23 cellular contexts compared by ENCODE assay signal in the genomic region with DNA sequence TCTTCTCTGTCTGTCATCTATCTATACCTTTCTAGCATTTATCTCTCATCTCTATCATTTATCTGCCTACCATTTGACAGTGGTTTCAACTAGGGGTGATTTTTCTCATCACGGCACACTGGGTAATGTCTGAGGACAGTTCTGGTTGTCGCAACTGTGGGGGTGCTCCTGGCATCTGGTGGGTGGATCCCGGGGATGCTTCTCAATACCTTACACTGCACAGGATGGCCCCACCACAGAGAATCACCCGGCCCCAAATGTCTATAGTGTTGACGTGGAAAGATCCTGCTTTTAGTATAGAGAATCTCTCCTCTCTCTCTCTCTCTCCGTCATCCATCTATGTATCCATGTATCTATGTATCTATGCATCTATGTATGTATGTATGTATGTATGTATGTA. TPM values are rescaled to one million over a fixed set of nuclear protein-coding genes. Genes with fewer than 3 reads are reported as not detected.
DNase-seq lines count a peak whose midpoint lies in the region; ATAC-seq and TF ChIP-seq lines count a peak whose summit lies in the region.
"Had no signal": no experiment of that assay in that cellular context is flagged by ENCODE, and none has a peak within 500 bp of the region (broad histone marks: within the 10 kb centered on the region; RNA-seq: fewer than 3 reads in every experiment).

No MANE protein-coding gene starts in this region.

- no peaks in the 10 kb centered on the region for H3K27me3 Mint-ChIP-seq in activated CD4-positive, alpha-beta T cell treated with anti-CD3 and anti-CD28 coated beads, Interleukin-2, amount 10 ng/mL, durations not matched to agents 24 days and 14 days

- H3K27me3 ChIP-seq in upper lobe of right lung: no peaks in the 10 kb centered on the region
- H3K27me3 ChIP-seq: SJCRH30 had no signal

- no peaks in the 10 kb centered on the region for H3K9me3 Mint-ChIP-seq in activated CD4-positive, alpha-beta T cell treated with anti-CD3 and anti-CD28 coated beads, Interleukin-2, amount 10 ng/mL, durations not matched to agents 24 days and 14 days

- TF ChIP-seq CTCF in upper lobe of right lung (IDR thresholded peaks at IDR 0.05): no peak

- no peak overlapping the region for H3K4me3 Mint-ChIP-seq in activated CD4-positive, alpha-beta T cell treated with anti-CD3 and anti-CD28 coated beads, Interleukin-2, amount 10 ng/mL, durations not matched to agents 24 days and 14 days

- H3K9me3 ChIP-seq in upper lobe of right lung: no peaks in the 10 kb centered on the region
- H3K9me3 ChIP-seq: SJCRH30 had no signal

- ATAC-seq in upper lobe of right lung: no peak

- no peak overlapping the region for H3K4me3 ChIP-seq in upper lobe of right lung
- H3K4me3 ChIP-seq: SJCRH30 had no signal

- no peaks in the 10 kb centered on the region for H3K36me3 ChIP-seq in upper lobe of right lung
- H3K36me3 ChIP-seq: SJCRH30 had no signal

- DNase-seq in activated CD4-positive, alpha-beta T cell treated with anti-CD3 and anti-CD28 coated beads, Interleukin-2, amount 10 ng/mL, durations not matched to agents 24 days and 14 days: peak; percentile 35
- DNase-seq in activated CD4-positive, alpha-beta T cell treated with anti-CD3 and anti-CD28 coated beads for 4 hours: no peak
- DNase-seq in activated naive CD4-positive, alpha-beta T cell treated with Interleukin-2 at 50 U/mL for 16 hours: peak; percentile 51
- DNase-seq in activated naive CD4-positive, alpha-beta T cell (lab: John Stamatoyannopoulos, UW): no peak
- peak; percentile 56 for DNase-seq in activated CD8-positive, alpha-beta memory T cell treated with anti-CD3 and anti-CD28 coated beads, Interleukin-2, amount 50 U/mL, for 48 hours
- DNase-seq in upper lobe of right lung (peak; percentile 3), GM19238 (ENCODE audit: insufficient read length, low spot score) (no peak), NK-92 (lab: John Stamatoyannopoulos, UW; ENCODE audit: unreplicated experiment) (no peak)
- DNase-seq: 8988T, EL, GF-D8, GOT3, HCEC 1CT, KG1, NCI-H1105, NCI-H2081, NCI-H2171, NCI-H345, NCI-H524, NCI-H774, OCI-M1, SJCRH30 had no signal

- peaks cover 2% of the 10 kb centered on the region for H3K4me1 Mint-ChIP-seq in activated CD4-positive, alpha-beta T cell treated with anti-CD3 and anti-CD28 coated beads, Interleukin-2, amount 10 ng/mL, durations not matched to agents 24 days and 14 days

- no peaks in the 10 kb centered on the region for H3K4me1 ChIP-seq in upper lobe of right lung
- H3K4me1 ChIP-seq: SJCRH30 had no signal

- peaks cover 6% of the 10 kb centered on the region for H3K36me3 Mint-ChIP-seq in activated CD4-positive, alpha-beta T cell treated with anti-CD3 and anti-CD28 coated beads, Interleukin-2, amount 10 ng/mL, durations not matched to agents 24 days and 14 days (ENCODE audit: low read depth)

- H3K27ac Mint-ChIP-seq in activated CD4-positive, alpha-beta T cell treated with anti-CD3 and anti-CD28 coated beads, Interleukin-2, amount 10 ng/mL, durations not matched to agents 24 days and 14 days: no peak overlapping the region

- no peak overlapping the region for H3K27ac ChIP-seq in upper lobe of right lung
- H3K27ac ChIP-seq: C4-2B, SJCRH30 had no signal

- intact Hi-C loops in activated CD4-positive, alpha-beta T cell treated with anti-CD3 and anti-CD28 coated beads, Interleukin-2, amount 10 ng/mL, durations not matched to agents 24 days and 14 days (cut with micrococcal nuclease): loop anchor here (2.0 to 10.0 kb wide), 3 partner anchors 67 to 1167 kb away; partner anchors contain the start of gene SLC25A6
- intact Hi-C loops in upper lobe of right lung (cut with DNase I): no loop called here

RNA-seq across cellular contexts. Expression of gene P2RY8, which starts 7.2 kb away (rescaled TPM):
- total RNA-seq in activated CD4-positive, alpha-beta T cell treated with anti-CD3 and anti-CD28 coated beads, Interleukin-2, amount 10 ng/mL, durations not matched to agents 24 days and 14 days: 19.1 and 19.5 TPM in 2 replicates
- 3.1 TPM for total RNA-seq in upper lobe of right lung

Comparison
In these comparisons a context has a peak if more than half of its experiments do, and no peak if none do; other contexts are left out.
1. DNase-seq: peak in activated CD4-positive, alpha-beta T cell treated with anti-CD3 and anti-CD28 coated beads, Interleukin-2, amount 10 ng/mL, durations not matched to agents 24 days and 14 days (single experiment), activated naive CD4-positive, alpha-beta T cell treated with Interleukin-2 at 50 U/mL for 16 hours (single experiment), activated CD8-positive, alpha-beta memory T cell treated with anti-CD3 and anti-CD28 coated beads, Interleukin-2, amount 50 U/mL, for 48 hours (single experiment) and upper lobe of right lung (single experiment); none in activated CD4-positive, alpha-beta T cell treated with anti-CD3 and anti-CD28 coated beads for 4 hours (0 of 2), activated naive CD4-positive, alpha-beta T cell (0 of 4), GM19238 (single experiment) and NK-92 (single experiment).